Comparison of ENCODE assay signal across 1 cellular context in the genomic region with DNA sequence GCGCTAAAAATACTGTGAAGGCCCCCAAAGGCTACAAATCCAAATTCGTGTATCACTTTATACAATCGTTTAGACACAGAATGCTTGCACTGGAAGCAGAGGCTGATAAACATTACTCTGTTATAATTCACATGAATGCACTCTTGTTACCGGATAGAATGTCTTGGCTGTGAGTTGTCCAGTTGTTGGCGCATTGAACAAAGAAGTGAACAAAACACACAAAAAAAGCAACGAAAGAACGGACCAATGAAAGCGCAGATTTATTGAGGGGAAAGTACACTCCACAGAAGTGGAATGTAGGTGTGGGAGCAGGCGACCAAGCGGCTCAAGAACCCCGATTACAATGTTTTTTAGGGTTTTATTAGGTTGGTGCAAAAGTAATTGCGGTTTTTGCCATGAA.
TF ChIP-seq lines count a peak whose summit lies in the region.

No MANE protein-coding gene starts in this region.

TF ChIP-seq in neural cell, 6 proteins besides CTCF, POLR2A, EP300 and RAD21 (continued from another document):
- TF ChIP-seq MXI1 (conservative IDR thresholded peaks at IDR 0.05; ENCODE audit: poor library complexity, severe bottlenecking), result no peak
- TF ChIP-seq POLR2AphosphoS5 (IDR thresholded peaks at IDR 0.05), result no peak
- TF ChIP-seq EZH2 (IDR thresholded peaks at IDR 0.05; ENCODE audit: borderline replicate concordance, insufficient read depth, low read length, poor library complexity, severe bottlenecking), result no peak
- no peak for TF ChIP-seq TAF1 (IDR thresholded peaks at IDR 0.05; ENCODE audit: low read depth)
- TF ChIP-seq, protein P1, sequence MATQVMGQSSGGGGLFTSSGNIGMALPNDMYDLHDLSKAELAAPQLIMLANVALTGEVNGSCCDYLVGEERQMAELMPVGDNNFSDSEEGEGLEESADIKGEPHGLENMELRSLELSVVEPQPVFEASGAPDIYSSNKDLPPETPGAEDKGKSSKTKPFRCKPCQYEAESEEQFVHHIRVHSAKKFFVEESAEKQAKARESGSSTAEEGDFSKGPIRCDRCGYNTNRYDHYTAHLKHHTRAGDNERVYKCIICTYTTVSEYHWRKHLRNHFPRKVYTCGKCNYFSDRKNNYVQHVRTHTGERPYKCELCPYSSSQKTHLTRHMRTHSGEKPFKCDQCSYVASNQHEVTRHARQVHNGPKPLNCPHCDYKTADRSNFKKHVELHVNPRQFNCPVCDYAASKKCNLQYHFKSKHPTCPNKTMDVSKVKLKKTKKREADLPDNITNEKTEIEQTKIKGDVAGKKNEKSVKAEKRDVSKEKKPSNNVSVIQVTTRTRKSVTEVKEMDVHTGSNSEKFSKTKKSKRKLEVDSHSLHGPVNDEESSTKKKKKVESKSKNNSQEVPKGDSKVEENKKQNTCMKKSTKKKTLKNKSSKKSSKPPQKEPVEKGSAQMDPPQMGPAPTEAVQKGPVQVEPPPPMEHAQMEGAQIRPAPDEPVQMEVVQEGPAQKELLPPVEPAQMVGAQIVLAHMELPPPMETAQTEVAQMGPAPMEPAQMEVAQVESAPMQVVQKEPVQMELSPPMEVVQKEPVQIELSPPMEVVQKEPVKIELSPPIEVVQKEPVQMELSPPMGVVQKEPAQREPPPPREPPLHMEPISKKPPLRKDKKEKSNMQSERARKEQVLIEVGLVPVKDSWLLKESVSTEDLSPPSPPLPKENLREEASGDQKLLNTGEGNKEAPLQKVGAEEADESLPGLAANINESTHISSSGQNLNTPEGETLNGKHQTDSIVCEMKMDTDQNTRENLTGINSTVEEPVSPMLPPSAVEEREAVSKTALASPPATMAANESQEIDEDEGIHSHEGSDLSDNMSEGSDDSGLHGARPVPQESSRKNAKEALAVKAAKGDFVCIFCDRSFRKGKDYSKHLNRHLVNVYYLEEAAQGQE (IDR thresholded peaks at IDR 0.05; ENCODE audit: borderline replicate concordance), result no peak
